Comparison of ENCODE assay signal across 10 cellular contexts in the genomic region with DNA sequence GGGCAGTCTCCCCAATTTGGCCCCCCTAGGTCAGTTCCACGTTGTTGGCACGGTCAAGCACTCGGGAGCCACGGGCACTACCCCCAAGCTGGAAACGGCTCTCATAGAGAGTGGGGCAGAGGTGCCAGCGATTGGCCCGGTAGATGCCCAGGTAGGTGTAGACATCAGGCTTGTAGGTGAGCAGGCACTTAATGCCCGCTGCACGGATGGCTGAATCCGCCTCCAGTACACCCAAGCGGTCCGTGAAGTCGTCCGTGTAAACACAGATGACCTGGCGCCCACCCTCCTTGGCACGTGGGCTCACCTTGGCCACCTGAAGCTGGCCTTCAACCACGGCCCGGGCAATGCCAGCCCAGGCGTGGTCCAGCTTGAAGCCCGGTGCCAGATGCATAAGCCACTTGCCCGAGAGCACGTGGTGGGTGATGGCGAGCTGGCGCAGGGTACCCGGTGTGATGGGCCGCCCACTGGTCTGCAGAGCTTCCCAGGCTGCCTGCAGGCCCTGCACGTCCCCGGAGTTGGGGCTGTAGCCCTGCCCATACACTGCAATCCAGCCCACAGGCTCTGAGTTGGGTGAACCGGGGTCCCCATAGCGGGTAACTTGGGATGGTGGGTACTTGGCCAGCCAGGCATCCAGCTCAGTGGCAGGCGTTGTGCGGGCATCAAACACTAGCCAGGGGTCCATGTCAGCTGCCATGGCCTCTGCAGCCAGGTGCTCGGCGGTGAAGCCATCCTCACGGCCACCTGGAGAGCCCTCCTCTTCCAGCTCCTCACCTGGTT. TPM values are rescaled to one million over a fixed set of nuclear protein-coding genes. Genes with fewer than 3 reads are reported as not detected.
DNase-seq lines count a peak whose midpoint lies in the region; ATAC-seq, FAIRE-seq and TF ChIP-seq lines count a peak whose summit lies in the region.
"Had no signal": no experiment of that assay in that cellular context is flagged by ENCODE, and none has a peak within 500 bp of the region (broad histone marks: within the 10 kb centered on the region; RNA-seq: fewer than 3 reads in every experiment).

No MANE protein-coding gene starts in this region.

- peaks cover 34% of the 10 kb centered on the region for H3K79me2 ChIP-seq in GM12878 (ENCODE audit: control insufficient read depth, insufficient read depth, low read length)

- POLR2A ChIA-PET in GM12878 (lab: Charles Lee): interaction anchor here (0.6 to 2.5 kb wide), 8 partner anchors 16 to 351 kb away, joined by 3 to 17 read pairs (median 6); a partner anchor contains a TSS

- CTCF ChIA-PET in activated CD8-positive, alpha-beta memory T cell treated with anti-CD3 and anti-CD28 coated beads, Interleukin-2, amount 10 ng/mL, durations not matched to agents 7 days and 5 days (lab: Charles Lee): interaction anchor here (0.7 to 2.5 kb wide), 9 partner anchors 9 to 137 kb away, joined by 3 to 10 read pairs (median 4); a partner anchor contains a TSS
- CTCF ChIA-PET in GM12878 (lab: Yijun Ruan, JAX): interaction anchor here (0.7 to 2.1 kb wide), 9 partner anchors 11 to 206 kb away, joined by 3 to 9 read pairs (median 4); a partner anchor contains a TSS

- H3K9me3 ChIP-seq in GM12878 (replicated peaks; ENCODE audit: control insufficient read depth, insufficient read depth, low read length) (no peaks in the 10 kb centered on the region), tibial nerve (no peaks in the 10 kb centered on the region)

- H3K4me1 Mint-ChIP-seq in activated CD8-positive, alpha-beta memory T cell treated with anti-CD3 and anti-CD28 coated beads, Interleukin-2, amount 10 ng/mL, durations not matched to agents 7 days and 5 days: peaks cover 36% of the 10 kb centered on the region

- no TSS peak for BruUV-seq in GM12878 (replicated peaks; lab: Mats Ljungman, UMichigan)

- H3K27ac ChIP-seq in GM12878 (ENCODE audit: control insufficient read depth, insufficient read depth) (peak overlapping the region; percentile 91), tibial nerve (peak overlapping the region; percentile 84 to 98 (median 96))

- TF ChIP-seq POLR2A in GM12878 (IDR thresholded peaks at IDR 0.05; ENCODE audit: low read depth, low read length) (peak; percentile 54), lower leg skin (IDR thresholded peaks at IDR 0.05) (no peak), tibial nerve (IDR thresholded peaks at IDR 0.05) (no peak)

- intact Hi-C loops in GM12878 (cut with micrococcal nuclease; ENCODE audit: unreplicated experiment): loop anchor here (2.0 kb wide), 1 partner anchor 43 kb away; a partner anchor contains a TSS
- intact Hi-C loops in lower leg skin (cut with DNase I; ENCODE audit: low total_unique reads): no loop called here

- H3K36me3 ChIP-seq in GM12878 (ENCODE audit: control insufficient read depth in 2 of 2, insufficient read depth in 2 of 2, low read length in 1 of 2) (no peaks in the 10 kb centered on the region; a peak in 2 of 4 replicates), tibial nerve (peaks cover 0 to 14% (median 4%) of the 10 kb centered on the region in 3 donors)

- H3K9me3 Mint-ChIP-seq in activated CD8-positive, alpha-beta memory T cell treated with anti-CD3 and anti-CD28 coated beads, Interleukin-2, amount 10 ng/mL, durations not matched to agents 7 days and 5 days (ENCODE audit: low read depth): no peaks in the 10 kb centered on the region

- H3K4me1 ChIP-seq in GM12878 (ENCODE audit: control insufficient read depth, insufficient read depth, low read length) (peaks cover 30% of the 10 kb centered on the region), tibial nerve (peaks cover 4 to 64% (median 42%) of the 10 kb centered on the region in 4 donors)

- SMC1A ChIA-PET in GM12878 (lab: Charles Lee; ENCODE audit: uncharacterized antibody, unreplicated experiment): interaction anchor here (0.7 to 1.7 kb wide), 3 partner anchors 19 to 28 kb away, joined by 3 to 6 read pairs (median 5); no protein-coding TSS in a partner anchor

- no peaks in the 10 kb centered on the region for H3K27me3 Mint-ChIP-seq in activated CD8-positive, alpha-beta memory T cell treated with anti-CD3 and anti-CD28 coated beads, Interleukin-2, amount 10 ng/mL, durations not matched to agents 7 days and 5 days

- peak overlapping the region; percentile 94 for H3K4me3 Mint-ChIP-seq in activated CD8-positive, alpha-beta memory T cell treated with anti-CD3 and anti-CD28 coated beads, Interleukin-2, amount 10 ng/mL, durations not matched to agents 7 days and 5 days

- RAD21 ChIA-PET in GM12878 (lab: Charles Lee; ENCODE audit: unreplicated experiment): interaction anchor here (1.0 to 1.1 kb wide), 3 partner anchors 24 to 58 kb away, joined by 3 to 4 read pairs (median 4); a partner anchor contains a TSS

- H3K27me3 ChIP-seq in GM12878 (replicated peaks in 1 of 2; ENCODE audit: control insufficient read depth in 2 of 2, insufficient read depth in 2 of 2, low read length in 1 of 2): no peaks in the 10 kb centered on the region
- no peaks in the 10 kb centered on the region for H3K27me3 ChIP-seq in tibial nerve

- H3K4me2 ChIP-seq in GM12878 (ENCODE audit: control insufficient read depth, insufficient read depth): peak overlapping the region; percentile 87

- no peak overlapping the region for H2AFZ ChIP-seq in GM12878 (ENCODE audit: control insufficient read depth, low read depth, low read length)

- H3K4me3 ChIP-seq in GM12878 (peak overlapping the region; percentile 82), lower leg skin (ENCODE audit: low read depth, poor library complexity, severe bottlenecking) (peak overlapping the region; percentile 79), tibial nerve (peak overlapping the region; percentile 76 to 99 (median 88))

- TF ChIP-seq CTCF in GM12878 (IDR thresholded peaks at IDR 0.05 in 2 of 3, conservative IDR thresholded peaks at IDR 0.05 in 1 of 3; ENCODE audit: control insufficient read depth in 2 of 3, extremely low read depth in 1 of 3, insufficient read depth in 1 of 3, low read depth in 3 of 3, low read length in 3 of 3): no peak
- no peak for TF ChIP-seq CTCF in lower leg skin (IDR thresholded peaks at IDR 0.05)
- no peak for TF ChIP-seq CTCF in tibial nerve (IDR thresholded peaks at IDR 0.05)

- peak overlapping the region; percentile 86 for H3K27ac Mint-ChIP-seq in activated CD8-positive, alpha-beta memory T cell treated with anti-CD3 and anti-CD28 coated beads, Interleukin-2, amount 10 ng/mL, durations not matched to agents 7 days and 5 days

- H3K36me3 Mint-ChIP-seq in activated CD8-positive, alpha-beta memory T cell treated with anti-CD3 and anti-CD28 coated beads, Interleukin-2, amount 10 ng/mL, durations not matched to agents 7 days and 5 days: peaks cover 22% of the 10 kb centered on the region

- no peak for DNase-seq in activated CD8-positive, alpha-beta memory T cell treated with anti-CD3 and anti-CD28 coated beads, Interleukin-2, amount 10 ng/mL, durations not matched to agents 7 days and 5 days
- no peak for DNase-seq in activated CD8-positive, alpha-beta memory T cell treated with anti-CD3 and anti-CD28 coated beads, Interleukin-2, amount 50 U/mL, for 48 hours
- DNase-seq in GM12878 (ENCODE audit: low read depth, low spot score): no peak
- no peak for DNase-seq in lower leg skin (ENCODE audit: low spot score in 2 of 2)
- DNase-seq in tibial nerve (ENCODE audit: low spot score in 2 of 2): no peak
- DNase-seq in KBM-7: no peak
- no peak for DNase-seq in retina
- DNase-seq: NCI-H345 had no signal

- WGBS in GM12878 (ENCODE audit: insufficient coverage, insufficient replicate concordance, low lambda C conversion rate, missing lambda C conversion rate): 92% methylated on average over 35 of the region's 35 CpGs
- WGBS in lower leg skin, 2 donors: 61 to 68% methylated on average over 26 to 34 of the region's 35 CpGs
- 74 to 79% methylated on average over 19 to 30 of the region's 35 CpGs for WGBS in tibial nerve, 2 donors

- no peak for ATAC-seq in activated CD8-positive, alpha-beta memory T cell treated with anti-CD3 and anti-CD28 coated beads, Interleukin-2, amount 10 ng/mL, durations not matched to agents 7 days and 5 days
- ATAC-seq in GM12878: no peak
- ATAC-seq in HG02885 (IDR thresholded peaks at IDR 0.05; ENCODE audit: poor library complexity, unreplicated experiment): no peak

- H3K9ac ChIP-seq in GM12878 (ENCODE audit: control insufficient read depth, insufficient read depth, low read length): peak overlapping the region; percentile 99

- no peak for FAIRE-seq in GM12878 (lab: Jason Lieb, UNC)

- no peaks in the 10 kb centered on the region for H4K20me1 ChIP-seq in GM12878 (ENCODE audit: control insufficient read depth, insufficient read depth)

- TF ChIP-seq RAD21 in GM12878 (IDR thresholded peaks at IDR 0.05; ENCODE audit: insufficient read depth, low read depth, low read length): no peak

- TF ChIP-seq EP300 in GM12878 (IDR thresholded peaks at IDR 0.05; ENCODE audit: borderline replicate concordance in 1 of 2, control insufficient read depth in 1 of 2, low read depth in 2 of 2, low read length in 2 of 2): no peak
- TF ChIP-seq EP300 in tibial nerve (IDR thresholded peaks at IDR 0.05): no peak

- in situ Hi-C loops in GM12878 (cut with MboI): no loop called here
- in situ Hi-C loops in KBM-7 (cut with MboI; ENCODE audit: low pct_unique_long_range_greater_than_20kb, low sequenced_read_pairs): no loop called here

RNA-seq across cellular contexts. Expression of a gene that starts 1.2 kb away (rescaled TPM):
- total RNA-seq in activated CD8-positive, alpha-beta memory T cell treated with anti-CD3 and anti-CD28 coated beads, Interleukin-2, amount 10 ng/mL, durations not matched to agents 7 days and 5 days: 10 to 100 TPM; 27.5 to 37.8 TPM
- total RNA-seq in GM12878 (2013; cell fraction: nucleolus; rRNA removed): 13.7 and 16.7 TPM in 2 replicates
- 7.3 and 7.8 TPM in 2 replicates for total RNA-seq in GM12878 (2014; rRNA removed)
- 8.6 and 8.8 TPM in 2 replicates for total RNA-seq in GM12878 (2014; rRNA removed; fragmentation: Illumina TruSeq; extraction: Trizol)
- total RNA-seq in GM12878 (2021): 25.4 and 27.7 TPM in 2 replicates
- polyA plus RNA-seq in GM12878 (2011; ENCODE audit: low read depth): 8.6 TPM
- polyA plus RNA-seq in GM12878 (2011; rRNA removed): 7.1 and 17.2 TPM in 2 replicates
- 39.2 and 40.1 TPM in 2 replicates for polyA plus RNA-seq in GM12878 (2011; cell fraction: cytosol; rRNA removed)
- polyA plus RNA-seq in GM12878 (2011; cell fraction: nucleus; rRNA removed): 37.0 and 43.2 TPM in 2 replicates
- polyA plus RNA-seq in GM12878 (2012): 24.7 and 28.5 TPM in 2 replicates
- polyA plus RNA-seq in GM12878 (2014; fragmentation: Illumina TruSeq; extraction: Trizol): 10.9 and 17.2 TPM in 2 replicates
- polyA plus RNA-seq in GM12878 (2014; fragmentation: Nextera tagmentation; extraction: Ambion mirVana): 1 to 10 TPM; 3.0 to 7.0 TPM
- 24.1 and 24.5 TPM in 2 replicates for polyA plus RNA-seq in GM12878 (2014; rRNA removed)
- polyA plus RNA-seq in GM12878 (2016; fragmentation: Nextera tagmentation; extraction: Ambion mirVana): 10 to 100 TPM; 16.2 to 24.4 TPM
- 12.4 and 29.6 TPM in 2 replicates for polyA minus RNA-seq in GM12878 (2011; rRNA and poly(A)+ RNA removed)
- polyA minus RNA-seq in GM12878 (2011; cell fraction: cytosol; rRNA and poly(A)+ RNA removed): 15.5 and 16.8 TPM in 2 replicates
- 18.4 and 24.0 TPM in 2 replicates for polyA minus RNA-seq in GM12878 (2011; cell fraction: nucleus; rRNA and poly(A)+ RNA removed)
- 10 to 100 TPM; 21.2 to 32.8 (median 26.5) TPM for total RNA-seq in lower leg skin
- total RNA-seq in tibial nerve: 10 to 100 TPM; 14.7 to 30.4 (median 21.7) TPM

RNA-seq across cellular contexts. Expression of a gene that starts 1.6 kb away (rescaled TPM):
- total RNA-seq in activated CD8-positive, alpha-beta memory T cell treated with anti-CD3 and anti-CD28 coated beads, Interleukin-2, amount 10 ng/mL, durations not matched to agents 7 days and 5 days: 100 to 1,000 TPM; 192 to 254 TPM
- 9.5 and 14.0 TPM in 2 replicates for total RNA-seq in GM12878 (2013; cell fraction: nucleolus; rRNA removed)
- total RNA-seq in GM12878 (2014; rRNA removed) (110 and 126 TPM in 2 replicates), GM12878 (2014; rRNA removed; fragmentation: Illumina TruSeq; extraction: Trizol) (116 and 118 TPM in 2 replicates), GM12878 (2021) (122 and 124 TPM in 2 replicates), lower leg skin (100 to 1,000 TPM in 2 of 4 donors, 10 to 100 TPM in 2; 81.5 to 152 (median 107) TPM), tibial nerve (100 to 1,000 TPM in 2 of 4 donors, 10 to 100 TPM in 2; 64.5 to 134 (median 93.3) TPM)
- polyA plus RNA-seq in GM12878 (2011; ENCODE audit: low read depth): 47.0 TPM
- polyA plus RNA-seq in GM12878 (2011; rRNA removed) (64.9 and 74.2 TPM in 2 replicates), GM12878 (2014; fragmentation: Illumina TruSeq; extraction: Trizol) (18.2 and 98.6 TPM in 2 replicates), GM12878 (2014; fragmentation: Nextera tagmentation; extraction: Ambion mirVana) (10 to 100 TPM in 1 of 2 experiments, 1 to 10 TPM in 1; 9.4 to 35.8 TPM), GM12878 (2014; rRNA removed) (154 and 162 TPM in 2 replicates), GM12878 (2016; fragmentation: Nextera tagmentation; extraction: Ambion mirVana) (100 to 1,000 TPM; 162 to 163 TPM)
- polyA plus RNA-seq in GM12878 (2011; cell fraction: cytosol; rRNA removed): 72.8 and 109 TPM in 2 replicates
- 72.3 and 85.4 TPM in 2 replicates for polyA plus RNA-seq in GM12878 (2011; cell fraction: nucleus; rRNA removed)
- polyA plus RNA-seq in GM12878 (2012): 96.6 and 132 TPM in 2 replicates
- 7.9 and 18.1 TPM in 2 replicates for polyA minus RNA-seq in GM12878 (2011; rRNA and poly(A)+ RNA removed)
- 18.2 and 19.9 TPM in 2 replicates for polyA minus RNA-seq in GM12878 (2011; cell fraction: cytosol; rRNA and poly(A)+ RNA removed)
- 6.8 and 9.0 TPM in 2 replicates for polyA minus RNA-seq in GM12878 (2011; cell fraction: nucleus; rRNA and poly(A)+ RNA removed)

RNA-seq across cellular contexts. Expression of a gene that starts 17.4 kb away (rescaled TPM):
- total RNA-seq in activated CD8-positive, alpha-beta memory T cell treated with anti-CD3 and anti-CD28 coated beads, Interleukin-2, amount 10 ng/mL, durations not matched to agents 7 days and 5 days: 1 to 10 TPM; 2.7 to 6.0 TPM
- 6.6 and 7.2 TPM in 2 replicates for total RNA-seq in GM12878 (2013; cell fraction: nucleolus; rRNA removed)
- 2.1 TPM in 2 replicates for total RNA-seq in GM12878 (2014; rRNA removed)
- 0.92 and 1.3 TPM in 2 replicates for total RNA-seq in GM12878 (2014; rRNA removed; fragmentation: Illumina TruSeq; extraction: Trizol)
- 3.8 and 4.3 TPM in 2 replicates for total RNA-seq in GM12878 (2021)
- 0.92 TPM for polyA plus RNA-seq in GM12878 (2011; ENCODE audit: low read depth)
- polyA plus RNA-seq in GM12878 (2011; rRNA removed): 0.76 and 1.3 TPM in 2 replicates
- polyA plus RNA-seq in GM12878 (2011; cell fraction: cytosol; rRNA removed): 1.7 and 1.9 TPM in 2 replicates
- polyA plus RNA-seq in GM12878 (2011; cell fraction: nucleus; rRNA removed): 2.2 and 5.0 TPM in 2 replicates
- polyA plus RNA-seq in GM12878 (2012): 1.9 TPM in 2 replicates
- polyA plus RNA-seq in GM12878 (2014; fragmentation: Illumina TruSeq; extraction: Trizol): 2.4 and 2.8 TPM in 2 replicates
- polyA plus RNA-seq in GM12878 (2014; fragmentation: Nextera tagmentation; extraction: Ambion mirVana): under 1 TPM; 0.82 to 0.90 TPM
- polyA plus RNA-seq in GM12878 (2014; rRNA removed): 2.0 and 2.4 TPM in 2 replicates
- 1 to 10 TPM; 5.0 to 5.4 TPM for polyA plus RNA-seq in GM12878 (2016; fragmentation: Nextera tagmentation; extraction: Ambion mirVana)
- polyA minus RNA-seq in GM12878 (2011; rRNA and poly(A)+ RNA removed): 0.82 and 1.9 TPM in 2 replicates
- polyA minus RNA-seq in GM12878 (2011; cell fraction: cytosol; rRNA and poly(A)+ RNA removed): 1.4 and 1.9 TPM in 2 replicates
- 1.8 and 3.2 TPM in 2 replicates for polyA minus RNA-seq in GM12878 (2011; cell fraction: nucleus; rRNA and poly(A)+ RNA removed)
- total RNA-seq in lower leg skin: 1 to 10 TPM; 2.4 to 7.5 (median 5.3) TPM
- total RNA-seq in tibial nerve: 1 to 10 TPM in 3 of 4 donors, not detected in 1; 1.3 to 3.3 (median 1.4) TPM

RNA-seq across cellular contexts. Expression of a gene that starts 27.1 kb away (rescaled TPM):
- total RNA-seq in activated CD8-positive, alpha-beta memory T cell treated with anti-CD3 and anti-CD28 coated beads, Interleukin-2, amount 10 ng/mL, durations not matched to agents 7 days and 5 days: 10 to 100 TPM; 82.3 to 94.1 TPM
- 9.8 and 11.5 TPM in 2 replicates for total RNA-seq in GM12878 (2013; cell fraction: nucleolus; rRNA removed)
- total RNA-seq in GM12878 (2014; rRNA removed) (93.5 and 114 TPM in 2 replicates), GM12878 (2014; rRNA removed; fragmentation: Illumina TruSeq; extraction: Trizol) (2.1 and 2.9 TPM in 2 replicates), GM12878 (2021) (92.0 and 92.1 TPM in 2 replicates), lower leg skin (10 to 100 TPM; 44.9 to 61.0 (median 53.1) TPM), tibial nerve (100 to 1,000 TPM in 2 of 4 donors, 10 to 100 TPM in 2; 73.0 to 108 (median 89.4) TPM)
- 6.0 TPM for polyA plus RNA-seq in GM12878 (2011; ENCODE audit: low read depth)
- polyA plus RNA-seq in GM12878 (2011; rRNA removed) (2.0 and 7.0 TPM in 2 replicates), GM12878 (2014; fragmentation: Illumina TruSeq; extraction: Trizol) (0.32 TPM in 1 of 2 replicates, not detected in the other), GM12878 (2014; fragmentation: Nextera tagmentation; extraction: Ambion mirVana) (1 to 10 TPM in 1 of 2 experiments, under 1 TPM in 1; 0.35 to 1.1 TPM), GM12878 (2014; rRNA removed) (94.2 and 119 TPM in 2 replicates), GM12878 (2016; fragmentation: Nextera tagmentation; extraction: Ambion mirVana) (100 to 1,000 TPM in 1 of 2 experiments, 10 to 100 TPM in 1; 94.6 to 114 TPM)
- 20.5 and 47.6 TPM in 2 replicates for polyA plus RNA-seq in GM12878 (2011; cell fraction: cytosol; rRNA removed)
- polyA plus RNA-seq in GM12878 (2011; cell fraction: nucleus; rRNA removed): 12.2 and 21.5 TPM in 2 replicates
- polyA plus RNA-seq in GM12878 (2012): 36.7 and 39.0 TPM in 2 replicates
- 0.37 and 0.88 TPM in 2 replicates for polyA minus RNA-seq in GM12878 (2011; rRNA and poly(A)+ RNA removed)
- polyA minus RNA-seq in GM12878 (2011; cell fraction: cytosol; rRNA and poly(A)+ RNA removed): 12.9 and 16.2 TPM in 2 replicates
- polyA minus RNA-seq in GM12878 (2011; cell fraction: nucleus; rRNA and poly(A)+ RNA removed): 7.0 and 11.8 TPM in 2 replicates

RNA-seq across cellular contexts. Expression of a gene that starts 27.7 kb away (rescaled TPM):
- not detected for total RNA-seq in activated CD8-positive, alpha-beta memory T cell treated with anti-CD3 and anti-CD28 coated beads, Interleukin-2, amount 10 ng/mL, durations not matched to agents 7 days and 5 days
- total RNA-seq in GM12878 (2013; cell fraction: nucleolus; rRNA removed): not detected in 2 replicates
- total RNA-seq in GM12878 (2014; rRNA removed) (not detected in 2 replicates), GM12878 (2014; rRNA removed; fragmentation: Illumina TruSeq; extraction: Trizol) (not detected in 2 replicates), GM12878 (2021) (not detected in 2 replicates), lower leg skin (not detected), tibial nerve (not detected)
- polyA plus RNA-seq in GM12878 (2011; ENCODE audit: low read depth): not detected
- polyA plus RNA-seq in GM12878 (2011; rRNA removed) (not detected in 2 replicates), GM12878 (2014; fragmentation: Illumina TruSeq; extraction: Trizol) (not detected in 2 replicates), GM12878 (2014; fragmentation: Nextera tagmentation; extraction: Ambion mirVana) (not detected), GM12878 (2014; rRNA removed) (not detected in 2 replicates), GM12878 (2016; fragmentation: Nextera tagmentation; extraction: Ambion mirVana) (not detected)
- not detected in 2 replicates for polyA plus RNA-seq in GM12878 (2011; cell fraction: cytosol; rRNA removed)
- not detected in 2 replicates for polyA plus RNA-seq in GM12878 (2011; cell fraction: nucleus; rRNA removed)
- not detected in 2 replicates for polyA plus RNA-seq in GM12878 (2012)
- polyA minus RNA-seq in GM12878 (2011; rRNA and poly(A)+ RNA removed): not detected in 2 replicates
- not detected in 2 replicates for polyA minus RNA-seq in GM12878 (2011; cell fraction: cytosol; rRNA and poly(A)+ RNA removed)
- not detected in 2 replicates for polyA minus RNA-seq in GM12878 (2011; cell fraction: nucleus; rRNA and poly(A)+ RNA removed)
- total RNA-seq: lung microvascular endothelial cell had no signal
